35 cellular contexts compared by ENCODE assay signal in the genomic region with DNA sequence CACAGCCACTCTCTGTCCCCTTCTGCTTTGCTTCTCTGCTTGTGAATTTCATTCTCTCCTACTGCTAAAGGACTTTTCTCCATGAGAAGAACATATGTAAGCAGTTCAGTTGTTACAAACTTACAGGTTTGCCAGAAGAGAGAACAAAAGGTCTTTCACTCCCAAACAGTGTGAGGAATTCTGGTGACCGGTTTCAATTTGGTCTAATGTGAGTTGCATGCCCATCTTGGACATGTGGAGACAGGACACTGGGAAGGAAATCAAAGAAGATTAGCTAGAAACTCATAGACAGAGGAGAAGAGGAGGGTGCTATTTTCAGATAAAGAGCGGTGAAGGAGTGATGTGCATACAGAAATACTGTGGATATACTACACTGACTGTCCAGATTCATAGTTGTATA.
A peak's percentile ranks its signal among the peaks of the same experiment; 100 is the strongest.
DNase-seq lines count a peak whose midpoint lies in the region; ATAC-seq, FAIRE-seq and TF ChIP-seq lines count a peak whose summit lies in the region.
"Had no signal": no experiment of that assay in that cellular context is flagged by ENCODE, and none has a peak within 500 bp of the region (broad histone marks: within the 10 kb centered on the region; RNA-seq: fewer than 3 reads in every experiment).

No MANE protein-coding gene starts in this region.

- CTCF ChIA-PET in mammary epithelial cell (lab: Charles Lee; ENCODE audit: low non-redundant PET), result no interaction called here
- CTCF ChIA-PET in RWPE1 (lab: Yijun Ruan, JAX), result interaction anchor here (0.5 to 0.8 kb wide), 5 partner anchors 28 to 1575 kb away, joined by 3 to 4 read pairs (median 4); no protein-coding TSS in a partner anchor

- H3K4me2 ChIP-seq in mammary epithelial cell (ENCODE audit: insufficient read depth, low read depth, low read length) (peak overlapping the region; percentile 69), keratinocyte (ENCODE audit: control insufficient read depth, extremely low read depth, insufficient read depth, low read depth, low read length) (peak overlapping the region; percentile 55)
- H3K4me2 ChIP-seq: A549, PC-9 had no signal

- BruUV-seq in mammary epithelial cell (replicated peaks; lab: Mats Ljungman, UMichigan), result no TSS peak

- TF ChIP-seq CTCF in mammary epithelial cell (conservative IDR thresholded peaks at IDR 0.05 in 1 of 2, IDR thresholded peaks at IDR 0.05 in 1 of 2; ENCODE audit: extremely low read depth in 1 of 2, insufficient read depth in 1 of 2, low read depth in 1 of 2, low read length in 2 of 2) (no peak), keratinocyte (optimal IDR thresholded peaks at IDR 0.05 in 1 of 3, IDR thresholded peaks at IDR 0.05 in 1 of 3, conservative IDR thresholded peaks at IDR 0.05 in 1 of 3; ENCODE audit: extremely low read depth in 1 of 3, insufficient read depth in 2 of 3, low read length in 3 of 3) (no peak), RWPE1 (conservative IDR thresholded peaks at IDR 0.05; ENCODE audit: low read depth) (no peak)

- H4K20me1 ChIP-seq in mammary epithelial cell (ENCODE audit: insufficient read depth, low read length) (no peaks in the 10 kb centered on the region), keratinocyte (ENCODE audit: control insufficient read depth, extremely low read depth, insufficient read depth, low read length) (no peaks in the 10 kb centered on the region)

- no peak for DNase-seq in stimulated activated naive CD8-positive, alpha-beta T cell treated with anti-CD3 and anti-CD28 coated beads, Interleukin-15, amount 100 ng/mL, for 72 hours
- peak; percentile 74 for DNase-seq in mammary epithelial cell
- no peak for DNase-seq in keratinocyte (ENCODE audit: low read depth, low spot score)
- DNase-seq in stimulated activated naive CD4-positive, alpha-beta T cell treated with Interleukin-2 at 50 U/mL for 16 hours (lab: John Stamatoyannopoulos, UW), result no peak
- no peak for DNase-seq in GDM1 (lab: John Stamatoyannopoulos, UW)
- no peak for DNase-seq in RWPE1 (ENCODE audit: low spot score)
- DNase-seq in SW480 (ENCODE audit: low spot score), result no peak
- DNase-seq: activated B cell treated with CpG ODN at 0.5 μM for 24 hours; activated CD4-positive, alpha-beta T cell treated with anti-CD3 and anti-CD28 coated beads, Interleukin-2, amount 10 ng/mL, durations not matched to agents 7 days and 5 days; activated gamma-delta T cell treated with Interleukin-2 at 50 U/mL for 16 hours; activated T-cell treated with anti-CD3 and anti-CD28 coated beads, Interleukin-2, amount 50 U/mL, for 1 hour; BE2C; CD8-positive, alpha-beta memory T cell; DMS 273 treated with DMSO at 0.1 percent for 48 hours; gastrocnemius medialis; H7; KG1; midbrain; MM.1S; naive thymus-derived CD4-positive, alpha-beta T cell; NCI-H1105 treated with DMSO at 0.1 percent for 48 hours; NCI-H1930; NCI-H526 treated with DMSO at 0.1 percent for 48 hours; occipital lobe; PC-9; SHP77 treated with DMSO at 0.1 percent for 48 hours; stimulated activated CD4-positive, alpha-beta T cell treated with anti-CD3 and anti-CD28 coated beads, Interleukin-15, amount 100 ng/mL, for 24 hours; T1000 had no signal

- H3K36me3 ChIP-seq in mammary epithelial cell (ENCODE audit: insufficient read depth, low read length) (no peaks in the 10 kb centered on the region), keratinocyte (ENCODE audit: control insufficient read depth in 2 of 2, extremely low read depth in 1 of 2, insufficient read depth in 2 of 2, low read length in 2 of 2) (no peaks in the 10 kb centered on the region)
- H3K36me3 ChIP-seq: BE2C, esophagus muscularis mucosa, gastrocnemius medialis had no signal

- ATAC-seq in stimulated activated naive CD8-positive, alpha-beta T cell treated with anti-CD3 and anti-CD28 coated beads, Interleukin-15, amount 100 ng/mL, for 72 hours, result no peak
- ATAC-seq: A549; gastrocnemius medialis; naive thymus-derived CD4-positive, alpha-beta T cell; stimulated activated memory B cell treated with anti-CD40 and anti-IgM and Interleukin-4, amounts not matched to agents 10 μg/mL and 1 μg/mL and 100 μg/mL, for 72 hours had no signal

- peaks cover 21% of the 10 kb centered on the region for H3K27me3 Mint-ChIP-seq in stimulated activated naive CD8-positive, alpha-beta T cell treated with anti-CD3 and anti-CD28 coated beads, Interleukin-15, Interleukin-2, amounts not matched to agents 100 ng/mL and 50 ng/mL, for 24 hours
- H3K27me3 Mint-ChIP-seq in stimulated activated naive CD8-positive, alpha-beta T cell treated with anti-CD3 and anti-CD28 coated beads, Interleukin-15, amount 100 ng/mL, for 72 hours, result peaks cover 25% of the 10 kb centered on the region
- H3K27me3 Mint-ChIP-seq: activated B cell treated with CpG ODN at 0.5 μM for 24 hours; dendritic cell treated with granulocyte-macrophage colony-stimulating factor and Interleukin-4, amounts not matched to agents 40 ng/mL and 50 ng/mL, for 4 days; stimulated activated memory B cell treated with anti-CD40 and anti-IgM and Interleukin-4, amounts not matched to agents 10 μg/mL and 1 μg/mL and 100 μg/mL, for 72 hours had no signal

- H3K27ac ChIP-seq in mammary epithelial cell (ENCODE audit: insufficient read depth, low read depth, low read length) (peak overlapping the region; percentile 80), keratinocyte (ENCODE audit: control insufficient read depth, insufficient read depth, low read length) (peak overlapping the region; percentile 69), RWPE1 (no peak overlapping the region)
- H3K27ac ChIP-seq: A549, esophagus muscularis mucosa, gastrocnemius medialis, HL-60, PC-9 had no signal

- H3K27me3 ChIP-seq in mammary epithelial cell (ENCODE audit: insufficient read depth, low read length) (no peaks in the 10 kb centered on the region), keratinocyte (ENCODE audit: control insufficient read depth, extremely low read depth, insufficient read depth, low read length) (no peaks in the 10 kb centered on the region)
- H3K27me3 ChIP-seq: BE2C, esophagus muscularis mucosa, gastrocnemius medialis had no signal

- intact Hi-C loops in mammary epithelial cell (cut with micrococcal nuclease), result loop anchor here (10.0 kb wide), 1 partner anchor 158 kb away; no protein-coding TSS in a partner anchor

- H3K9me3 ChIP-seq in mammary epithelial cell (replicated peaks; ENCODE audit: insufficient read depth, low read length) (no peaks in the 10 kb centered on the region), keratinocyte (ENCODE audit: control insufficient read depth, low read depth, low read length) (no peaks in the 10 kb centered on the region)
- H3K9me3 ChIP-seq: A549, BE2C, esophagus muscularis mucosa, gastrocnemius medialis had no signal

- peak overlapping the region; percentile 49 for H3K27ac Mint-ChIP-seq in stimulated activated naive CD8-positive, alpha-beta T cell treated with anti-CD3 and anti-CD28 coated beads, Interleukin-15, Interleukin-2, amounts not matched to agents 100 ng/mL and 50 ng/mL, for 24 hours
- H3K27ac Mint-ChIP-seq in stimulated activated naive CD8-positive, alpha-beta T cell treated with anti-CD3 and anti-CD28 coated beads, Interleukin-15, amount 100 ng/mL, for 72 hours, result no peak overlapping the region
- H3K27ac Mint-ChIP-seq: activated B cell treated with CpG ODN at 0.5 μM for 24 hours; activated CD4-positive, alpha-beta T cell treated with anti-CD3 and anti-CD28 coated beads, Interleukin-2, amount 10 ng/mL, durations not matched to agents 7 days and 5 days; CD8-positive, alpha-beta memory T cell; dendritic cell treated with granulocyte-macrophage colony-stimulating factor and Interleukin-4, amounts not matched to agents 40 ng/mL and 50 ng/mL, for 4 days had no signal

- H2AFZ ChIP-seq in mammary epithelial cell (ENCODE audit: low read depth, low read length) (peak overlapping the region; percentile 88), keratinocyte (ENCODE audit: control insufficient read depth, low read length) (peak overlapping the region; percentile 48)
- H2AFZ ChIP-seq: PC-9 had no signal

- dilution Hi-C loops in mammary epithelial cell (cut with HindIII; ENCODE audit: low sequenced_read_pairs), result no loop called here
- dilution Hi-C loops in keratinocyte (cut with MboI; ENCODE audit: extremely low pct_ligation_motif_present, low sequenced_read_pairs), result no loop called here

- H3K36me3 Mint-ChIP-seq in stimulated activated naive CD8-positive, alpha-beta T cell treated with anti-CD3 and anti-CD28 coated beads, Interleukin-15, Interleukin-2, amounts not matched to agents 100 ng/mL and 50 ng/mL, for 24 hours (ENCODE audit: low read depth), result no peaks in the 10 kb centered on the region
- H3K36me3 Mint-ChIP-seq: CD8-positive, alpha-beta memory T cell; naive thymus-derived CD4-positive, alpha-beta T cell; stimulated activated memory B cell treated with anti-CD40 and anti-IgM and Interleukin-4, amounts not matched to agents 10 μg/mL and 1 μg/mL and 100 μg/mL, for 72 hours had no signal

- POLR2A ChIA-PET in RWPE1 (lab: Yijun Ruan, JAX; ENCODE audit: low non-redundant PET), result no interaction called here

- H3K9me1 ChIP-seq in keratinocyte (ENCODE audit: control insufficient read depth, extremely low read depth, insufficient read depth, low read length), result no peaks in the 10 kb centered on the region

- no peak overlapping the region for H3K4me3 Mint-ChIP-seq in stimulated activated naive CD8-positive, alpha-beta T cell treated with anti-CD3 and anti-CD28 coated beads, Interleukin-15, Interleukin-2, amounts not matched to agents 100 ng/mL and 50 ng/mL, for 24 hours
- H3K4me3 Mint-ChIP-seq in stimulated activated naive CD8-positive, alpha-beta T cell treated with anti-CD3 and anti-CD28 coated beads, Interleukin-15, amount 100 ng/mL, for 72 hours, result no peak overlapping the region
- H3K4me3 Mint-ChIP-seq: activated B cell treated with CpG ODN at 0.5 μM for 24 hours; activated CD4-positive, alpha-beta T cell treated with anti-CD3 and anti-CD28 coated beads, Interleukin-2, amount 10 ng/mL, durations not matched to agents 7 days and 5 days; CD8-positive, alpha-beta memory T cell; central memory CD8-positive, alpha-beta T cell; dendritic cell treated with granulocyte-macrophage colony-stimulating factor and Interleukin-4, amounts not matched to agents 40 ng/mL and 50 ng/mL, for 4 days; naive thymus-derived CD4-positive, alpha-beta T cell; stimulated activated memory B cell treated with anti-CD40 and anti-IgM and Interleukin-4, amounts not matched to agents 10 μg/mL and 1 μg/mL and 100 μg/mL, for 72 hours had no signal

- in situ Hi-C loops in mammary epithelial cell (cut with MboI; ENCODE audit: low sequenced_read_pairs in 2 of 2), result no loop called here

- H3K9me3 Mint-ChIP-seq in stimulated activated naive CD8-positive, alpha-beta T cell treated with anti-CD3 and anti-CD28 coated beads, Interleukin-15, Interleukin-2, amounts not matched to agents 100 ng/mL and 50 ng/mL, for 24 hours, result peaks cover 3% of the 10 kb centered on the region
- H3K9me3 Mint-ChIP-seq in stimulated activated naive CD8-positive, alpha-beta T cell treated with anti-CD3 and anti-CD28 coated beads, Interleukin-15, amount 100 ng/mL, for 72 hours, result peaks cover 0 to 6% of the 10 kb centered on the region in 2 donors
- H3K9me3 Mint-ChIP-seq: activated B cell treated with CpG ODN at 0.5 μM for 24 hours; activated CD4-positive, alpha-beta T cell treated with anti-CD3 and anti-CD28 coated beads, Interleukin-2, amount 10 ng/mL, durations not matched to agents 7 days and 5 days; central memory CD8-positive, alpha-beta T cell; stimulated activated memory B cell treated with anti-CD40 and anti-IgM and Interleukin-4, amounts not matched to agents 10 μg/mL and 1 μg/mL and 100 μg/mL, for 72 hours had no signal

- no peak overlapping the region for H3K4me3 ChIP-seq in mammary epithelial cell (replicated peaks in 1 of 3; ENCODE audit: insufficient read depth in 1 of 3, low read depth in 2 of 3, low read length in 3 of 3)
- peak overlapping the region in 1 of 3 experiments; percentile 10 for H3K4me3 ChIP-seq in keratinocyte (ENCODE audit: control insufficient read depth in 2 of 3, extremely low read depth in 1 of 3, insufficient read depth in 2 of 3, low read depth in 1 of 3, low read length in 3 of 3)
- H3K4me3 ChIP-seq: A549, esophagus muscularis mucosa, gastrocnemius medialis, PC-9 had no signal

- WGBS in mammary epithelial cell (ENCODE audit: low coverage, missing lambda C conversion rate), result 0% methylated on average over 2 of the region's 2 CpGs

- H3K79me2 ChIP-seq in mammary epithelial cell (ENCODE audit: insufficient read depth, low read length), result no peaks in the 10 kb centered on the region
- no peaks in the 10 kb centered on the region for H3K79me2 ChIP-seq in keratinocyte (ENCODE audit: control insufficient read depth, insufficient read depth, low read length)

- peaks cover 44% of the 10 kb centered on the region for H3K4me1 ChIP-seq in mammary epithelial cell (ENCODE audit: insufficient read depth, low read length)
- peaks cover 44% of the 10 kb centered on the region for H3K4me1 ChIP-seq in keratinocyte (ENCODE audit: control insufficient read depth, extremely low read depth, insufficient read depth, low read length)
- H3K4me1 ChIP-seq: BE2C, gastrocnemius medialis had no signal

- peak; percentile 65 for FAIRE-seq in keratinocyte (lab: Jason Lieb, UNC)
- FAIRE-seq: A549 had no signal

- peaks cover 18% of the 10 kb centered on the region for H3K4me1 Mint-ChIP-seq in stimulated activated naive CD8-positive, alpha-beta T cell treated with anti-CD3 and anti-CD28 coated beads, Interleukin-15, Interleukin-2, amounts not matched to agents 100 ng/mL and 50 ng/mL, for 24 hours (ENCODE audit: low read depth)
- H3K4me1 Mint-ChIP-seq in stimulated activated naive CD8-positive, alpha-beta T cell treated with anti-CD3 and anti-CD28 coated beads, Interleukin-15, amount 100 ng/mL, for 72 hours, result peaks cover 21% of the 10 kb centered on the region
- H3K4me1 Mint-ChIP-seq: activated CD4-positive, alpha-beta T cell treated with anti-CD3 and anti-CD28 coated beads, Interleukin-2, amount 10 ng/mL, durations not matched to agents 7 days and 5 days; CD8-positive, alpha-beta memory T cell; central memory CD8-positive, alpha-beta T cell; naive thymus-derived CD4-positive, alpha-beta T cell had no signal

- H3K9ac ChIP-seq in mammary epithelial cell (ENCODE audit: insufficient read depth, low read length) (peak overlapping the region; percentile 11), keratinocyte (ENCODE audit: control insufficient read depth, extremely low read depth, insufficient read depth, low read length) (peak overlapping the region; percentile 14)
